ENCODE assay signal across 8 cellular contexts in genomic region chr5:139414601-139415121, GRCh38. TPM values are rescaled to one million over a fixed set of nuclear protein-coding genes. Genes with fewer than 3 reads are reported as not detected.
DNase-seq lines count a peak whose midpoint lies in the region; ATAC-seq, FAIRE-seq and TF ChIP-seq lines count a peak whose summit lies in the region.
"Had no signal": no experiment of that assay in that cellular context is flagged by ENCODE, and none has a peak within 500 bp of the region (broad histone marks: within the 10 kb centered on the region; RNA-seq: fewer than 3 reads in every experiment).

No MANE protein-coding gene starts in this region.

- peaks cover 6% of the 10 kb centered on the region; the same call in 1 of the 2 replicates for H3K36me3 ChIP-seq in KOPT-K1 (ENCODE audit: insufficient read depth, low read length)
- peaks cover 0 to 12% (median 0%) of the 10 kb centered on the region in 3 experiments for H3K36me3 ChIP-seq in naive thymus-derived CD4-positive, alpha-beta T cell (ENCODE audit: control insufficient read depth in 2 of 3, insufficient read depth in 3 of 3, low read length in 3 of 3)

- no peak for FAIRE-seq in GM12891 (lab: Jason Lieb, UNC)

- peak overlapping the region; percentile 96 for H3K27ac Mint-ChIP-seq in activated naive CD8-positive, alpha-beta T cell treated with anti-CD3 and anti-CD28 coated beads for 36 hours
- peak overlapping the region in 6 of 9 donors; percentile 7 to 93 (median 26) for H3K27ac Mint-ChIP-seq in naive thymus-derived CD4-positive, alpha-beta T cell

- H3K27me3 ChIP-seq in naive thymus-derived CD4-positive, alpha-beta T cell (ENCODE audit: control insufficient read depth in 2 of 2, insufficient read depth in 2 of 2, low read length in 2 of 2): no peaks in the 10 kb centered on the region

- peaks cover 45% of the 10 kb centered on the region for H3K4me1 Mint-ChIP-seq in activated naive CD8-positive, alpha-beta T cell treated with anti-CD3 and anti-CD28 coated beads for 36 hours
- H3K4me1 Mint-ChIP-seq in naive thymus-derived CD4-positive, alpha-beta T cell: peaks cover 2 to 68% (median 25%) of the 10 kb centered on the region in 7 donors

- no peak for TF ChIP-seq POLR2A in GM12891 (IDR thresholded peaks at IDR 0.05; ENCODE audit: low read depth, low read length)

- peaks cover 42% of the 10 kb centered on the region for H3K36me3 Mint-ChIP-seq in activated naive CD8-positive, alpha-beta T cell treated with anti-CD3 and anti-CD28 coated beads for 36 hours
- peaks cover 0 to 18% (median 7%) of the 10 kb centered on the region in 5 donors for H3K36me3 Mint-ChIP-seq in naive thymus-derived CD4-positive, alpha-beta T cell

- CTCF ChIA-PET in naive thymus-derived CD4-positive, alpha-beta T cell (lab: Charles Lee): interaction anchor here (0.7 to 2.7 kb wide), 4 partner anchors 15 to 274 kb away, joined by 3 to 14 read pairs (median 4); no protein-coding TSS in a partner anchor

- peak overlapping the region; percentile 35 for H3K27ac ChIP-seq in KOPT-K1 (ENCODE audit: low read depth, low read length, poor library complexity, severe bottlenecking)
- H3K27ac ChIP-seq in naive thymus-derived CD4-positive, alpha-beta T cell (ENCODE audit: low read depth, low read length): no peak overlapping the region
- H3K27ac ChIP-seq: VCaP had no signal

- H3K9me3 Mint-ChIP-seq in activated naive CD8-positive, alpha-beta T cell treated with anti-CD3 and anti-CD28 coated beads for 36 hours: no peaks in the 10 kb centered on the region
- H3K9me3 Mint-ChIP-seq in naive thymus-derived CD4-positive, alpha-beta T cell: no peaks in the 10 kb centered on the region

- H3K4me3 ChIP-seq in naive thymus-derived CD4-positive, alpha-beta T cell (ENCODE audit: low read length): no peak overlapping the region

- H3K27me3 Mint-ChIP-seq in activated naive CD8-positive, alpha-beta T cell treated with anti-CD3 and anti-CD28 coated beads for 36 hours: no peaks in the 10 kb centered on the region
- H3K27me3 Mint-ChIP-seq in naive thymus-derived CD4-positive, alpha-beta T cell: no peaks in the 10 kb centered on the region

- intact Hi-C loops in naive thymus-derived CD4-positive, alpha-beta T cell (cut with micrococcal nuclease): loop anchor here in 1 of 2 donors (1.0 to 2.0 kb wide), 2 partner anchors 10 to 44 kb away; partner anchors contain the start of gene SPATA24

- peak; percentile 67 for ATAC-seq in naive thymus-derived CD4-positive, alpha-beta T cell

- peaks cover 0 to 17% of the 10 kb centered on the region in 2 donors for H3K4me1 ChIP-seq in naive thymus-derived CD4-positive, alpha-beta T cell (ENCODE audit: control insufficient read depth in 2 of 2, insufficient read depth in 2 of 2, low read length in 2 of 2)

- POLR2A ChIA-PET in naive thymus-derived CD4-positive, alpha-beta T cell (lab: Charles Lee): interaction anchor here (0.6 to 1.7 kb wide), 5 partner anchors 9 to 109 kb away, joined by 3 to 9 read pairs (median 3); partner anchors contain the start of gene SPATA24

- H3K4me3 Mint-ChIP-seq in activated naive CD8-positive, alpha-beta T cell treated with anti-CD3 and anti-CD28 coated beads for 36 hours: peak overlapping the region; percentile 53
- peak overlapping the region in 5 of 10 donors; percentile 25 to 83 (median 37) for H3K4me3 Mint-ChIP-seq in naive thymus-derived CD4-positive, alpha-beta T cell

- no peaks in the 10 kb centered on the region for H3K9me3 ChIP-seq in KOPT-K1 (ENCODE audit: insufficient read depth, low read length, poor library complexity, severe bottlenecking)
- no peaks in the 10 kb centered on the region for H3K9me3 ChIP-seq in naive thymus-derived CD4-positive, alpha-beta T cell (ENCODE audit: control insufficient read depth in 2 of 3, low read length in 3 of 3)

- no peak for DNase-seq in activated naive CD8-positive, alpha-beta T cell treated with anti-CD3 and anti-CD28 coated beads for 36 hours
- peak in 4 of 9 donors; percentile 25 to 43 (median 34) for DNase-seq in naive thymus-derived CD4-positive, alpha-beta T cell
- DNase-seq in GM12891 (ENCODE audit: insufficient read length, low spot score): no peak
- no peak for DNase-seq in GM19240 (ENCODE audit: insufficient read length, low spot score)
- DNase-seq in DMS79 (lab: John Stamatoyannopoulos, UW): no peak

TF ChIP-seq in GM12891, 5 proteins besides CTCF, POLR2A, EP300 and RAD21:
- TF ChIP-seq PAX5 (IDR thresholded peaks at IDR 0.05; ENCODE audit: insufficient read depth, low read length, severe bottlenecking) (no peak), TAF1 (IDR thresholded peaks at IDR 0.05; ENCODE audit: low read depth, low read length) (no peak), POU2F2 (IDR thresholded peaks at IDR 0.05; ENCODE audit: low read depth, low read length) (no peak), SPI1 (IDR thresholded peaks at IDR 0.05; ENCODE audit: low read depth, low read length) (no peak), POLR2AphosphoS5 (IDR thresholded peaks at IDR 0.05; ENCODE audit: low read depth, low read length) (no peak)

RNA-seq across cellular contexts. Expression of gene SPATA24, which starts 10.8 kb away (rescaled TPM):
- 1 to 10 TPM; 2.2 to 4.0 TPM for total RNA-seq in activated naive CD8-positive, alpha-beta T cell treated with anti-CD3 and anti-CD28 coated beads for 36 hours
- 1 to 10 TPM; 4.4 to 7.6 (median 5.8) TPM for total RNA-seq in naive thymus-derived CD4-positive, alpha-beta T cell
- 1 to 10 TPM; 4.6 to 6.6 TPM for polyA plus RNA-seq in naive thymus-derived CD4-positive, alpha-beta T cell
- polyA plus RNA-seq in GM12891 (2012; ENCODE audit: low read depth, missing spikeins): 9.1 TPM

RNA-seq across cellular contexts. Expression of gene PROB1, which starts 19.8 kb away (rescaled TPM):
- total RNA-seq in activated naive CD8-positive, alpha-beta T cell treated with anti-CD3 and anti-CD28 coated beads for 36 hours: 1 to 10 TPM; 5.5 to 6.2 TPM
- 1 to 10 TPM in 2 of 5 experiments, under 1 TPM in 3; 0.58 to 4.9 (median 0.97) TPM for total RNA-seq in naive thymus-derived CD4-positive, alpha-beta T cell
- polyA plus RNA-seq in naive thymus-derived CD4-positive, alpha-beta T cell: under 1 TPM in 1 of 2 donors, not detected in 1; 0.26 TPM
- 3.5 TPM for polyA plus RNA-seq in GM12891 (2012; ENCODE audit: low read depth, missing spikeins)

RNA-seq across cellular contexts. Expression of gene DNAJC18, which starts 24.7 kb away (rescaled TPM):
- 10 to 100 TPM; 20.5 to 21.8 TPM for total RNA-seq in activated naive CD8-positive, alpha-beta T cell treated with anti-CD3 and anti-CD28 coated beads for 36 hours
- 1 to 10 TPM; 2.2 to 9.7 (median 4.9) TPM for total RNA-seq in naive thymus-derived CD4-positive, alpha-beta T cell
- polyA plus RNA-seq in naive thymus-derived CD4-positive, alpha-beta T cell: 1 to 10 TPM; 3.8 to 6.8 TPM
- polyA plus RNA-seq in GM12891 (2012; ENCODE audit: low read depth, missing spikeins): 9.3 TPM

RNA-seq across cellular contexts. Expression of gene MZB1, which starts 24.9 kb away (rescaled TPM):
- total RNA-seq in activated naive CD8-positive, alpha-beta T cell treated with anti-CD3 and anti-CD28 coated beads for 36 hours: 10 to 100 TPM; 10.4 to 10.6 TPM
- 10 to 100 TPM in 3 of 5 experiments, under 1 TPM in 2; 0.60 to 70.6 (median 12.8) TPM for total RNA-seq in naive thymus-derived CD4-positive, alpha-beta T cell
- polyA plus RNA-seq in naive thymus-derived CD4-positive, alpha-beta T cell: under 1 TPM; 0.25 to 0.80 TPM
- 156 TPM for polyA plus RNA-seq in GM12891 (2012; ENCODE audit: low read depth, missing spikeins)

RNA-seq across cellular contexts. Expression of gene SLC23A1, which starts 31.6 kb away (rescaled TPM):
- not detected for total RNA-seq in activated naive CD8-positive, alpha-beta T cell treated with anti-CD3 and anti-CD28 coated beads for 36 hours
- total RNA-seq in naive thymus-derived CD4-positive, alpha-beta T cell: 1 to 10 TPM in 1 of 5 experiments, not detected in 4; 4.7 TPM
- not detected for polyA plus RNA-seq in naive thymus-derived CD4-positive, alpha-beta T cell
- polyA plus RNA-seq in GM12891 (2012; ENCODE audit: low read depth, missing spikeins): 1.3 TPM
- total RNA-seq: mesenteric fat pad had no signal
